Comparison of ENCODE assay signal across 8 cellular contexts in genomic region chr18:32091325-32091723, GRCh38. TPM values are rescaled to one million over a fixed set of nuclear protein-coding genes. Genes with fewer than 3 reads are reported as not detected.
DNase-seq lines count a peak whose midpoint lies in the region; TF ChIP-seq lines count a peak whose summit lies in the region.

No MANE protein-coding gene starts in this region.

- peaks cover 43% of the 10 kb centered on the region for H3K4me1 Mint-ChIP-seq in activated CD4-positive, alpha-beta T cell treated with anti-CD3 and anti-CD28 coated beads, Interleukin-2, amount 10 ng/mL, durations not matched to agents 24 days and 14 days

- no peaks in the 10 kb centered on the region for H3K27me3 Mint-ChIP-seq in activated CD4-positive, alpha-beta T cell treated with anti-CD3 and anti-CD28 coated beads, Interleukin-2, amount 10 ng/mL, durations not matched to agents 24 days and 14 days

- 35 to 41% (median 38%) methylated on average over 7 of the region's 7 CpGs for WGBS in adipose tissue, 3 donors
- 26 to 27% methylated on average over 7 of the region's 7 CpGs for WGBS in testis, 2 donors

- H3K27me3 ChIP-seq in layer of hippocampus (ENCODE audit: control insufficient read depth, insufficient read depth, low read length) (no peaks in the 10 kb centered on the region), testis (no peaks in the 10 kb centered on the region)

- peaks cover 10% of the 10 kb centered on the region for H3K4me1 ChIP-seq in testis

- TF ChIP-seq POLR2A in testis (IDR thresholded peaks at IDR 0.05) = no peak

- H3K9me3 Mint-ChIP-seq in activated CD4-positive, alpha-beta T cell treated with anti-CD3 and anti-CD28 coated beads, Interleukin-2, amount 10 ng/mL, durations not matched to agents 24 days and 14 days = no peaks in the 10 kb centered on the region

- H3K4me3 ChIP-seq in testis = peak overlapping the region; percentile 93 to 96

- H3K36me3 ChIP-seq in testis (ENCODE audit: low read depth, missing control alignments) = no peaks in the 10 kb centered on the region

- intact Hi-C loops in activated CD4-positive, alpha-beta T cell treated with anti-CD3 and anti-CD28 coated beads, Interleukin-2, amount 10 ng/mL, durations not matched to agents 24 days and 14 days (cut with micrococcal nuclease) = no loop called here
- intact Hi-C loops in testis (cut with DNase I; ENCODE audit: low total_unique reads) = loop anchor here (5.0 kb wide), 1 partner anchor 149 kb away; the partner anchor contains the start of gene TRAPPC8

- H3K27ac ChIP-seq in adipose tissue (ENCODE audit: low read depth, low read length) (peak overlapping the region; percentile 99), layer of hippocampus (ENCODE audit: low read depth, low read length) (peak overlapping the region; percentile 98), testis (peak overlapping the region; percentile 99 to 100)

- peak overlapping the region; percentile 91 for H3K4me3 Mint-ChIP-seq in activated CD4-positive, alpha-beta T cell treated with anti-CD3 and anti-CD28 coated beads, Interleukin-2, amount 10 ng/mL, durations not matched to agents 24 days and 14 days

- H3K36me3 Mint-ChIP-seq in activated CD4-positive, alpha-beta T cell treated with anti-CD3 and anti-CD28 coated beads, Interleukin-2, amount 10 ng/mL, durations not matched to agents 24 days and 14 days (ENCODE audit: low read depth) = peaks cover 33% of the 10 kb centered on the region

- no peak for TF ChIP-seq CTCF in testis (IDR thresholded peaks at IDR 0.05)

- peak overlapping the region; percentile 97 for H3K27ac Mint-ChIP-seq in activated CD4-positive, alpha-beta T cell treated with anti-CD3 and anti-CD28 coated beads, Interleukin-2, amount 10 ng/mL, durations not matched to agents 24 days and 14 days

- H3K9me3 ChIP-seq in testis = no peaks in the 10 kb centered on the region

- no peak for DNase-seq in activated CD4-positive, alpha-beta T cell treated with anti-CD3 and anti-CD28 coated beads, Interleukin-2, amount 10 ng/mL, durations not matched to agents 24 days and 14 days
- DNase-seq in activated CD4-positive, alpha-beta T cell treated with anti-CD3 and anti-CD28 coated beads for 48 hours = no peak
- DNase-seq in testis = no peak
- DNase-seq in stimulated activated CD8-positive, alpha-beta memory T cell treated with anti-CD3 and anti-CD28 coated beads, Interleukin-4, amount 100 ng/mL, for 48 hours = no peak
- DNase-seq in LoVo (ENCODE audit: low spot score) = no peak
- no peak for DNase-seq in activated CD8-positive, alpha-beta memory T cell treated with anti-CD3 and anti-CD28 coated beads, Interleukin-2, amount 50 U/mL, for 48 hours

RNA-seq across cellular contexts. Expression of gene RNF138, which starts 0.3 kb away (rescaled TPM):
- 81.0 and 103 TPM in 2 replicates for total RNA-seq in activated CD4-positive, alpha-beta T cell treated with anti-CD3 and anti-CD28 coated beads, Interleukin-2, amount 10 ng/mL, durations not matched to agents 24 days and 14 days
- polyA plus RNA-seq in adipose tissue (10 to 100 TPM in 2 of 3 donors, 1 to 10 TPM in 1; 8.5 to 17.5 (median 11.4) TPM), testis (ENCODE audit: insufficient read depth, low read depth, low replicate concordance) (295 TPM)
- total RNA-seq in testis = 100 to 1,000 TPM; 121 to 190 TPM
